Comparison of ENCODE assay signal across 8 cellular contexts in the genomic region with DNA sequence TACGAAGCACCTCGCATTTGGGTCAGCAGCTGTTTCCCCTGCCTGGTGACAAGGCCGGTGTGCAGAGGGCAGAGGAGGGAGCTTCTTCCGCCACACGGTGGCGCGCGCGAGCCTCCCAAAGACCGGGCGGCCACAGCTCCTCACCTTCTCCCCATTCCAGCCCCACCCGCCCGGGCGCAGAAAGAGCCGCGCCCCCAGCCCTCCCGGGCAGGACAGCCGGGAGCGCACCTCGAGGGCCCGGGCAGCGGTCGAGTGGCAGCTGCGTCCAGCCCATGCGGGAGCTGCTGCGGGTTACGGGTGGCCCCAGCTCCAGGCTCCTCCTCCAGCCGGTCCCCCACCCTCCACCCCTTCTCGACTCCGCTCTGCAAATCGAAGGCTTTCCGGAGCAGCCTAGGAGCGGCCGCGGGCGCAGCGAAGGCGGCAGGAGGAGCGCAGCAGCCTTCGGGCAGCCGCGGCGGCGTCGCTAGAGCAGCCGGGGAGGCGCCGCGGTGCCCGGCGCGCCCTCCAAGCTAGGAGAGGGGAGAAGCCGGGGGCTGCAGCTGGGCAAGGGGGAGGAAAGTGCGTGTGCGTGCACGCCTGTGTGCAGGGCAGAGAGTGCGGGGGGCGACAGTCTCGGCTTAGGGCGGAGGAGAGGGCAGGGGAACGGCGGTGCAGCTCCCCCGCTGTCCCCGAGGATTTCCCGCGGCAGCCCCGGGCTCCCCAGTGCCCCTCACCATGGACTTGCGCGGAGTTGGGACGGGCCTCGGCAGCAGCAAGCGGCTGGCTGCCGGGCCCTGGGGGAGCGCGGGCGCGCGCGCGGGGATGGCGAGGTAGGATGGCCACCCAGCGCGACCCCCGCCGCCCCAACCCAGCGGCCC. TPM values are rescaled to one million over a fixed set of nuclear protein-coding genes. Genes with fewer than 3 reads are reported as not detected.
DNase-seq lines count a peak whose midpoint lies in the region; TF ChIP-seq lines count a peak whose summit lies in the region.

A gene (plus strand): TSS at position 348 of the 857 bp plus-strand sequence. CDS start 635 bp downstream, outside the sequence.

- H3K79me1 ChIP-seq in H9 (ENCODE audit: insufficient read depth, low read depth, low read length, poor library complexity, severe bottlenecking) = no peaks in the 10 kb centered on the region

- no peak within 1 kb of the TSS for H2AFZ ChIP-seq in H9 (ENCODE audit: low read length)

- no peak within 1 kb of the TSS for H2BK12ac ChIP-seq in H9 (ENCODE audit: insufficient read length, low read depth, low read length)

- no peaks in the 10 kb centered on the region for H3K36me3 ChIP-seq in tibial nerve

- no peak within 1 kb of the TSS for H3K23ac ChIP-seq in H9 (ENCODE audit: insufficient read length, low read depth, low read length)

- H3K27ac ChIP-seq in H9 (ENCODE audit: insufficient read length, low read depth, low read length) (no peak within 1 kb of the TSS), tibial nerve (peak within 1 kb of the TSS in 1 of 4 donors; percentile 39)

- H3K4ac ChIP-seq in H9 (ENCODE audit: low read depth, low read length) = no peak within 1 kb of the TSS

- peak within 1 kb of the TSS; percentile 41 for H3K4me3 ChIP-seq in LNCaP clone FGC (ENCODE audit: low read depth, low read length)
- peak within 1 kb of the TSS; percentile 38 to 62 (median 50) for H3K4me3 ChIP-seq in tibial nerve

- peaks cover 2% of the 10 kb centered on the region for H4K20me1 ChIP-seq in H9 (ENCODE audit: control insufficient read depth, insufficient read depth, insufficient read length)

- DNase-seq in GF-D8 (lab: John Stamatoyannopoulos, UW) (peak; percentile 1), H9 (peak; percentile 88), LNCaP clone FGC (ENCODE audit: low read depth) (no peak), SHP77 (lab: John Stamatoyannopoulos, UW) (peak; percentile 91 to 92), glomerular visceral epithelial cell (ENCODE audit: extremely low spot score) (peak; percentile 86), occipital lobe (lab: John Stamatoyannopoulos, UW) (peak; percentile 74), tibial nerve (ENCODE audit: low spot score in 2 of 2) (peak; percentile 72 to 81)

- no CpG with 5 or more reads among the region's 86 CpGs for WGBS in H9 (ENCODE audit: extremely low coverage, insufficient read length, low lambda C conversion rate)
- WGBS in tibial nerve, 2 donors = 1% methylated on average over 53 to 57 of the region's 86 CpGs

- H3K23me2 ChIP-seq in H9 (ENCODE audit: insufficient read length, low read depth, low read length, poor library complexity, severe bottlenecking) = peaks cover 18% of the 10 kb centered on the region

- no peak for TF ChIP-seq EP300 in tibial nerve (IDR thresholded peaks at IDR 0.05)

- no peak within 1 kb of the TSS for H3T11ph ChIP-seq in H9 (ENCODE audit: low read length)

- H3K36me3 Mint-ChIP-seq in H9 (ENCODE audit: insufficient read depth in 1 of 3, low read depth in 3 of 3) = peaks cover 0 to 5% (median 0%) of the 10 kb centered on the region in 3 experiments; a peak in 3 of 7 replicates
- no peaks in the 10 kb centered on the region for H3K36me3 Mint-ChIP-seq in activated naive CD4-positive, alpha-beta T cell treated with anti-CD3 and anti-CD28 coated beads, Interleukin-2, amount 50 U/mL, for 24 hours

- peak within 1 kb of the TSS; percentile 58 to 88 for H3K4me3 Mint-ChIP-seq in H9
- peak within 1 kb of the TSS; percentile 67 for H3K4me3 Mint-ChIP-seq in activated naive CD4-positive, alpha-beta T cell treated with anti-CD3 and anti-CD28 coated beads, Interleukin-2, amount 50 U/mL, for 24 hours

- no peak within 1 kb of the TSS for H3K14ac ChIP-seq in H9 (ENCODE audit: insufficient read depth, low read length)

- TF ChIP-seq POLR2A in tibial nerve (IDR thresholded peaks at IDR 0.05) = no peak

- no peak within 1 kb of the TSS for H3K56ac ChIP-seq in H9 (ENCODE audit: insufficient read length, low read depth, low read length)

- H3K27me3 Mint-ChIP-seq in H9 (ENCODE audit: low read depth) = peaks cover 97% of the 10 kb centered on the region
- H3K27me3 Mint-ChIP-seq in activated naive CD4-positive, alpha-beta T cell treated with anti-CD3 and anti-CD28 coated beads, Interleukin-2, amount 50 U/mL, for 24 hours = peaks cover 44% of the 10 kb centered on the region

- no peak within 1 kb of the TSS for H2BK120ac ChIP-seq in H9 (ENCODE audit: low read depth, low read length, poor library complexity, severe bottlenecking)

- H2BK15ac ChIP-seq in H9 (ENCODE audit: low read depth, low read length) = no peak within 1 kb of the TSS

- peaks cover 0 to 3% of the 10 kb centered on the region in 2 experiments; a peak in 2 of 5 replicates for H3K9me3 Mint-ChIP-seq in H9
- no peaks in the 10 kb centered on the region for H3K9me3 Mint-ChIP-seq in activated naive CD4-positive, alpha-beta T cell treated with anti-CD3 and anti-CD28 coated beads, Interleukin-2, amount 50 U/mL, for 24 hours

- H4K8ac ChIP-seq in H9 (replicated peaks; ENCODE audit: insufficient read length, low read depth, low read length) = no peak within 1 kb of the TSS

- TF ChIP-seq CTCF in H9 (conservative IDR thresholded peaks at IDR 0.05) (peak; percentile 95), LNCaP clone FGC (IDR thresholded peaks at IDR 0.05; ENCODE audit: control insufficient read depth, extremely low read depth, insufficient read depth) (peak; percentile 73), tibial nerve (IDR thresholded peaks at IDR 0.05) (peak; percentile 84 to 90 (median 89))

- no peak within 1 kb of the TSS for H3K27ac Mint-ChIP-seq in H9
- H3K27ac Mint-ChIP-seq in activated naive CD4-positive, alpha-beta T cell treated with anti-CD3 and anti-CD28 coated beads, Interleukin-2, amount 50 U/mL, for 24 hours = no peak within 1 kb of the TSS

- H3K27me3 ChIP-seq in H9 (ENCODE audit: insufficient read depth, low read length) (peaks cover 62% of the 10 kb centered on the region), tibial nerve (peaks cover 0 to 24% of the 10 kb centered on the region in 2 donors)

- no peak within 1 kb of the TSS for H4K5ac ChIP-seq in H9 (ENCODE audit: insufficient read length, low read depth, low read length)

- no peak within 1 kb of the TSS for H2AK5ac ChIP-seq in H9 (ENCODE audit: insufficient read length, low read length)

- no peak within 1 kb of the TSS for H4K91ac ChIP-seq in H9 (ENCODE audit: insufficient read length, low read depth, low read length)

- H2BK5ac ChIP-seq in H9 (ENCODE audit: insufficient read length, low read length) = no peak within 1 kb of the TSS

- no peaks in the 10 kb centered on the region for H3K79me2 ChIP-seq in H9 (ENCODE audit: insufficient read depth, low read length)

- H3K18ac ChIP-seq in H9 (ENCODE audit: insufficient read length, low read depth, low read length) = no peak within 1 kb of the TSS

- H3K4me2 ChIP-seq in H9 (ENCODE audit: insufficient read depth, insufficient read length, low read length) = peak within 1 kb of the TSS; percentile 85

- no peak within 1 kb of the TSS for H2BK20ac ChIP-seq in H9 (ENCODE audit: low read depth, low read length, poor library complexity, severe bottlenecking)

- H3K4me1 Mint-ChIP-seq in H9 = peaks cover 23 to 27% of the 10 kb centered on the region in 2 experiments
- H3K4me1 Mint-ChIP-seq in activated naive CD4-positive, alpha-beta T cell treated with anti-CD3 and anti-CD28 coated beads, Interleukin-2, amount 50 U/mL, for 24 hours = peaks cover 8% of the 10 kb centered on the region

- H3K4me1 ChIP-seq in H9 (ENCODE audit: insufficient read depth, low read length) = no peaks in the 10 kb centered on the region
- peaks cover 0 to 31% (median 7%) of the 10 kb centered on the region in 4 donors for H3K4me1 ChIP-seq in tibial nerve

- no peak within 1 kb of the TSS for H3K9ac ChIP-seq in H9 (ENCODE audit: extremely low read depth, insufficient read length, low read length)

- no peaks in the 10 kb centered on the region for H3K9me3 ChIP-seq in H9 (ENCODE audit: control insufficient read depth, low read depth, low read length)
- no peaks in the 10 kb centered on the region for H3K9me3 ChIP-seq in tibial nerve

RNA-seq across cellular contexts. Expression of the gene that starts here (rescaled TPM):
- total RNA-seq in H9 (2021) = 0.17 TPM in 1 of 2 replicates, not detected in the other
- 38.8 TPM for total RNA-seq in occipital lobe
- 10 to 100 TPM in 1 of 4 donors, 1 to 10 TPM in 3; 2.8 to 12.2 (median 5.4) TPM for total RNA-seq in tibial nerve

Comparison
In these comparisons a context has a peak if more than half of its experiments do, and no peak if none do; other contexts are left out.
1. Peak in DNase-seq and H3K4me2 ChIP-seq in H9; RNA of the gene not detected or under 1 TPM.